In the genomic region with DNA sequence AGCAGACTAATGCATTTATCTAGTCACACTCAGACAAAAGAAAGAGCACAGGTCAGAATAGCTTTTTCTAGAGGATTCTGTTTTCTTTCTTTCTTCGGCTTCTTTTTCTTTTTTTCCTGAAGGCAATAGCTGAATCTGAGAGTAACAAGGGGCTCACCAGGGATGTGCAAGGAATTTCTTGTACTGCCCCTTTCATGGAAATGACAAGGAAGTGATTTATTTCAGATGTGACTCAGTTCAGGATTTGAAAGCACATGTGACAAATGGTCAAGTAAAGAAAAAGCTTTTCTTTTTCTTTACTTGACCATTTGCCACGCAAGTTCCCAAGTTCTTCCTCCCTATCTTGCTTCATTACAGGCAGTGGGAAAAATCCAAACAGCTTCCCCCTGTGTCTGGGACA, we compare ENCODE assay signal across 1 cellular context.
TF ChIP-seq lines count a peak whose summit lies in the region.

No MANE protein-coding gene starts in this region.

TF ChIP-seq in WTC11, 78 proteins besides CTCF, POLR2A, EP300 and RAD21 (continued from another document):
- TF ChIP-seq, protein P1, sequence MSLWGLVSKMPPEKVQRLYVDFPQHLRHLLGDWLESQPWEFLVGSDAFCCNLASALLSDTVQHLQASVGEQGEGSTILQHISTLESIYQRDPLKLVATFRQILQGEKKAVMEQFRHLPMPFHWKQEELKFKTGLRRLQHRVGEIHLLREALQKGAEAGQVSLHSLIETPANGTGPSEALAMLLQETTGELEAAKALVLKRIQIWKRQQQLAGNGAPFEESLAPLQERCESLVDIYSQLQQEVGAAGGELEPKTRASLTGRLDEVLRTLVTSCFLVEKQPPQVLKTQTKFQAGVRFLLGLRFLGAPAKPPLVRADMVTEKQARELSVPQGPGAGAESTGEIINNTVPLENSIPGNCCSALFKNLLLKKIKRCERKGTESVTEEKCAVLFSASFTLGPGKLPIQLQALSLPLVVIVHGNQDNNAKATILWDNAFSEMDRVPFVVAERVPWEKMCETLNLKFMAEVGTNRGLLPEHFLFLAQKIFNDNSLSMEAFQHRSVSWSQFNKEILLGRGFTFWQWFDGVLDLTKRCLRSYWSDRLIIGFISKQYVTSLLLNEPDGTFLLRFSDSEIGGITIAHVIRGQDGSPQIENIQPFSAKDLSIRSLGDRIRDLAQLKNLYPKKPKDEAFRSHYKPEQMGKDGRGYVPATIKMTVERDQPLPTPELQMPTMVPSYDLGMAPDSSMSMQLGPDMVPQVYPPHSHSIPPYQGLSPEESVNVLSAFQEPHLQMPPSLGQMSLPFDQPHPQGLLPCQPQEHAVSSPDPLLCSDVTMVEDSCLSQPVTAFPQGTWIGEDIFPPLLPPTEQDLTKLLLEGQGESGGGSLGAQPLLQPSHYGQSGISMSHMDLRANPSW (CRISPR knock-in tag; conservative IDR thresholded peaks at IDR 0.05; ENCODE audit: low read depth) = no peak
- TF ChIP-seq NR2C2 (CRISPR knock-in tag; IDR thresholded peaks at IDR 0.05) (no peak), RORB (CRISPR knock-in tag; IDR thresholded peaks at IDR 0.05) (no peak), ELF4 (CRISPR knock-in tag; IDR thresholded peaks at IDR 0.05; ENCODE audit: low read depth) (no peak), FOXJ3 (CRISPR knock-in tag; IDR thresholded peaks at IDR 0.05; ENCODE audit: borderline replicate concordance) (no peak)
- TF ChIP-seq, protein P2, sequence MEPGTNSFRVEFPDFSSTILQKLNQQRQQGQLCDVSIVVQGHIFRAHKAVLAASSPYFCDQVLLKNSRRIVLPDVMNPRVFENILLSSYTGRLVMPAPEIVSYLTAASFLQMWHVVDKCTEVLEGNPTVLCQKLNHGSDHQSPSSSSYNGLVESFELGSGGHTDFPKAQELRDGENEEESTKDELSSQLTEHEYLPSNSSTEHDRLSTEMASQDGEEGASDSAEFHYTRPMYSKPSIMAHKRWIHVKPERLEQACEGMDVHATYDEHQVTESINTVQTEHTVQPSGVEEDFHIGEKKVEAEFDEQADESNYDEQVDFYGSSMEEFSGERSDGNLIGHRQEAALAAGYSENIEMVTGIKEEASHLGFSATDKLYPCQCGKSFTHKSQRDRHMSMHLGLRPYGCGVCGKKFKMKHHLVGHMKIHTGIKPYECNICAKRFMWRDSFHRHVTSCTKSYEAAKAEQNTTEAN (CRISPR knock-in tag; IDR thresholded peaks at IDR 0.05) = no peak
- TF ChIP-seq, protein P3, sequence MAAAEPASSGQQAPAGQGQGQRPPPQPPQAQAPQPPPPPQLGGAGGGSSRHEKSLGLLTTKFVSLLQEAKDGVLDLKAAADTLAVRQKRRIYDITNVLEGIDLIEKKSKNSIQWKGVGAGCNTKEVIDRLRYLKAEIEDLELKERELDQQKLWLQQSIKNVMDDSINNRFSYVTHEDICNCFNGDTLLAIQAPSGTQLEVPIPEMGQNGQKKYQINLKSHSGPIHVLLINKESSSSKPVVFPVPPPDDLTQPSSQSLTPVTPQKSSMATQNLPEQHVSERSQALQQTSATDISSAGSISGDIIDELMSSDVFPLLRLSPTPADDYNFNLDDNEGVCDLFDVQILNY (CRISPR knock-in tag; IDR thresholded peaks at IDR 0.05) = no peak
- TF ChIP-seq, protein P4, sequence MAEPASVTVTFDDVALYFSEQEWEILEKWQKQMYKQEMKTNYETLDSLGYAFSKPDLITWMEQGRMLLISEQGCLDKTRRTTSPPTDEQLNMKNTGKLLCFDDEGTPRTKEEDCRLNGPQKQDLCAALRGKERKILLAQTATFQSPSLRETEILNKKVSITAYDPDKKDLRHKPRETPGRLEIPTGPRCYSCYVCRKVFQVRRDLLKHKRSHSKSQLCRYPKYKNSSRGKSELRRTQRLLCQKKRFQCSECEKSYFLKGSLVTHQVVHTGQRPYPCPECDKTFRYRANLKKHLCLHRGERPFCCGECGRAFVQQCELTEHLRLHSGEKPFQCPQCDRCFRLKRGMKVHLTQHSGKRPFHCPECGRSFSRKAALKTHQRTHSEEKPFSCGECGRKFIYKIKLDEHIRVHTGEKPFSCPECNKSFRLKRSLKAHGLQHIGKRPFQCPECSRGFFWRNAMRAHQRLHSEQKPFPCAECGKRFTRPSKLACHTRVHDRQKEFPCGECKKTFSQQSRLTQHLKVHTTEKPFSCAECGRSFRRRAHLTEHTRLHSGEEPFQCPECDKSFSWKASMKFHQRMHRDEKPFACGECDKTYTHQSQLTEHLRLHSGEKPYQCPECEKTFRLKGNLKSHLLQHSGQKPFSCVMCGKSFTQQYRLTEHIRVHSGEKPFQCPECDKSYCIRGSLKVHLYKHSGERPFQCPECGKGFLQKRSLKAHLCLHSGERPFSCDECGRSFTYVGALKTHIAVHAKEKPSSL (CRISPR knock-in tag; conservative IDR thresholded peaks at IDR 0.05) = no peak
TF ChIP-seq in WTC11: peak in this region for 0.
